Comparison of ENCODE assay signal across 8 cellular contexts in genomic region chr7:47979145-47979831, GRCh38. TPM values are rescaled to one million over a fixed set of nuclear protein-coding genes. Genes with fewer than 3 reads are reported as not detected.
DNase-seq lines count a peak whose midpoint lies in the region; ATAC-seq and TF ChIP-seq lines count a peak whose summit lies in the region.

TSS of gene HUS1 (minus strand) at chr7:47979615. CDS start at chr7:47979519, 96 bp downstream.

- no peaks in the 10 kb centered on the region for H3K79me2 ChIP-seq in parathyroid adenoma

- TF ChIP-seq CTCF in GM12875 (IDR thresholded peaks at IDR 0.05; ENCODE audit: borderline replicate concordance, insufficient read depth, low read depth, low read length): no peak
- no peak for TF ChIP-seq CTCF in parathyroid adenoma (IDR thresholded peaks at IDR 0.05)
- no peak for TF ChIP-seq CTCF in tibial artery (IDR thresholded peaks at IDR 0.05)

- peak within 1 kb of the TSS; percentile 74 for H3K4me2 ChIP-seq in parathyroid adenoma (ENCODE audit: low read length)

- no peaks in the 10 kb centered on the region for H3K9me3 ChIP-seq in parathyroid adenoma (ENCODE audit: control insufficient read depth, low read length)
- H3K9me3 ChIP-seq in tibial artery: no peaks in the 10 kb centered on the region

- no peaks in the 10 kb centered on the region for H3K27me3 ChIP-seq in parathyroid adenoma (ENCODE audit: control insufficient read depth, insufficient read depth, low read length)
- H3K27me3 ChIP-seq in tibial artery: no peaks in the 10 kb centered on the region

- intact Hi-C loops in Right ventricle myocardium superior (cut with DNase I): no loop called here
- intact Hi-C loops in tibial artery (cut with DNase I; ENCODE audit: low total_unique reads): no loop called here

- peak within 1 kb of the TSS; percentile 89 for H2AFZ ChIP-seq in parathyroid adenoma

- peaks cover 8% of the 10 kb centered on the region for H3K4me1 ChIP-seq in parathyroid adenoma
- H3K4me1 ChIP-seq in tibial artery: peaks cover 6 to 18% (median 11%) of the 10 kb centered on the region in 4 donors

- H3K27ac ChIP-seq in parathyroid adenoma: peak within 1 kb of the TSS; percentile 85
- H3K27ac ChIP-seq in tibial artery: peak within 1 kb of the TSS; percentile 90 to 94

- peak within 1 kb of the TSS; percentile 79 for H3K9ac ChIP-seq in parathyroid adenoma

- ATAC-seq in HG02759 (IDR thresholded peaks at IDR 0.05; ENCODE audit: unreplicated experiment) (peak; percentile 99), Right ventricle myocardium superior (ENCODE audit: poor library complexity) (peak; percentile 99)

- H3K36me3 ChIP-seq in parathyroid adenoma (ENCODE audit: control insufficient read depth, insufficient read depth, low read length) (no peaks in the 10 kb centered on the region), tibial artery (peaks cover 37 to 39% (median 38%) of the 10 kb centered on the region in 3 donors)

- DNase-seq in NCI-H128 (lab: John Stamatoyannopoulos, UW; ENCODE audit: unreplicated experiment): peak; percentile 53
- peak; percentile 83 to 86 for DNase-seq in SW 1271 (lab: John Stamatoyannopoulos, UW)
- peak; percentile 85 for DNase-seq in activated naive CD8-positive, alpha-beta T cell treated with anti-CD3 and anti-CD28 coated beads, Interleukin-2, amount 50 U/mL, for 16 hours (ENCODE audit: low read depth, low spot score)
- peak; percentile 96 for DNase-seq in Right ventricle myocardium superior
- peak; percentile 91 to 94 for DNase-seq in tibial artery

- H3K4me3 ChIP-seq in GM12875 (ENCODE audit: low read depth, low read length) (peak within 1 kb of the TSS; percentile 59), parathyroid adenoma (ENCODE audit: low read depth, low read length) (peak within 1 kb of the TSS; percentile 61), tibial artery (peak within 1 kb of the TSS; percentile 81 to 87)

RNA-seq across cellular contexts. Expression of gene HUS1, which starts in this region (rescaled TPM):
- 23.8 TPM for total RNA-seq in Right ventricle myocardium superior

Comparison
In these comparisons a context has a peak if more than half of its experiments do, and no peak if none do; other contexts are left out.
1. Peak in every context shown above with its lines: DNase-seq, ATAC-seq, H3K4me3 ChIP-seq and H3K27ac ChIP-seq.